20 cellular contexts compared by ENCODE assay signal in genomic region chr14:63483315-63483714, GRCh38. TPM values are rescaled to one million over a fixed set of nuclear protein-coding genes. Genes with fewer than 3 reads are reported as not detected.
DNase-seq lines count a peak whose midpoint lies in the region; ATAC-seq, FAIRE-seq and TF ChIP-seq lines count a peak whose summit lies in the region.
"Had no signal": no experiment of that assay in that cellular context is flagged by ENCODE, and none has a peak within 500 bp of the region (broad histone marks: within the 10 kb centered on the region; RNA-seq: fewer than 3 reads in every experiment).

No MANE protein-coding gene starts in this region.

- no peak overlapping the region for H3K9ac ChIP-seq in H9 (ENCODE audit: extremely low read depth, insufficient read length, low read length)

- H2BK5ac ChIP-seq in H9 (ENCODE audit: insufficient read length, low read length): no peak overlapping the region

- no peak overlapping the region for H2BK12ac ChIP-seq in H9 (ENCODE audit: insufficient read length, low read depth, low read length)

- no peaks in the 10 kb centered on the region for H3K9me3 Mint-ChIP-seq in CD4-positive, CD25-positive, alpha-beta regulatory T cell
- no peaks in the 10 kb centered on the region for H3K9me3 Mint-ChIP-seq in H9
- H3K9me3 Mint-ChIP-seq in central memory CD8-positive, alpha-beta T cell: no peaks in the 10 kb centered on the region
- H3K9me3 Mint-ChIP-seq in naive thymus-derived CD4-positive, alpha-beta T cell: no peaks in the 10 kb centered on the region
- H3K9me3 Mint-ChIP-seq: activated T-helper 2 cell treated with anti-CD3 and anti-CD28 coated beads, Interferon-gamma antibody, Interleukin-2, Interleukin-4, amounts not matched to agents 10 μg/mL and 5 μg/mL and 100 μg/mL, durations not matched to agents 14 hours and 24 hours and 36 hours; dendritic cell treated with granulocyte-macrophage colony-stimulating factor and Interleukin-4, amounts not matched to agents 40 ng/mL and 50 ng/mL, for 4 days had no signal

- H3K56ac ChIP-seq in H9 (ENCODE audit: insufficient read length, low read depth, low read length): no peak overlapping the region

- no peak for TF ChIP-seq CTCF in H9 (conservative IDR thresholded peaks at IDR 0.05)

- no peaks in the 10 kb centered on the region for H3K9me3 ChIP-seq in CD4-positive, CD25-positive, alpha-beta regulatory T cell (ENCODE audit: control insufficient read depth in 2 of 2, low read length in 2 of 2)
- H3K9me3 ChIP-seq in H9 (ENCODE audit: control insufficient read depth, low read depth, low read length): no peaks in the 10 kb centered on the region
- H3K9me3 ChIP-seq in naive thymus-derived CD4-positive, alpha-beta T cell (ENCODE audit: control insufficient read depth in 2 of 3, low read length in 3 of 3): no peaks in the 10 kb centered on the region
- H3K9me3 ChIP-seq: mucosa of descending colon, thyroid gland had no signal

- H3K14ac ChIP-seq in H9 (ENCODE audit: insufficient read depth, low read length): no peak overlapping the region

- no peak overlapping the region for H3K18ac ChIP-seq in H9 (ENCODE audit: insufficient read length, low read depth, low read length)

- peaks cover 11% of the 10 kb centered on the region; the same call in 1 of the 2 replicates for H3K79me2 ChIP-seq in H9 (ENCODE audit: insufficient read depth, low read length)

- no peak overlapping the region for H3T11ph ChIP-seq in H9 (ENCODE audit: low read length)

- H3K23ac ChIP-seq in H9 (ENCODE audit: insufficient read length, low read depth, low read length): no peak overlapping the region

- H4K8ac ChIP-seq in H9 (replicated peaks; ENCODE audit: insufficient read length, low read depth, low read length): no peak overlapping the region

- H3K4me3 ChIP-seq in CD4-positive, CD25-positive, alpha-beta regulatory T cell (ENCODE audit: low read depth, low read length): no peak overlapping the region
- no peak overlapping the region for H3K4me3 ChIP-seq in naive thymus-derived CD4-positive, alpha-beta T cell (ENCODE audit: low read length)
- H3K4me3 ChIP-seq: mucosa of descending colon, PC-9, thyroid gland had no signal

- peaks cover 17% of the 10 kb centered on the region for H3K4me1 ChIP-seq in CD4-positive, CD25-positive, alpha-beta regulatory T cell (ENCODE audit: control insufficient read depth, insufficient read depth, low read length, poor library complexity, severe bottlenecking)
- H3K4me1 ChIP-seq in H9 (ENCODE audit: insufficient read depth, low read length): no peaks in the 10 kb centered on the region; the same call in 1 of the 2 replicates
- H3K4me1 ChIP-seq in naive thymus-derived CD4-positive, alpha-beta T cell (ENCODE audit: control insufficient read depth in 2 of 2, insufficient read depth in 2 of 2, low read length in 2 of 2): peaks cover 0 to 18% of the 10 kb centered on the region in 2 donors

- CTCF ChIA-PET in naive thymus-derived CD4-positive, alpha-beta T cell (lab: Charles Lee): no interaction called here

- H3K27me3 ChIP-seq in CD4-positive, CD25-positive, alpha-beta regulatory T cell (ENCODE audit: control insufficient read depth, insufficient read depth, low read length): no peaks in the 10 kb centered on the region
- no peaks in the 10 kb centered on the region for H3K27me3 ChIP-seq in H9 (ENCODE audit: insufficient read depth, low read length)
- no peaks in the 10 kb centered on the region for H3K27me3 ChIP-seq in naive thymus-derived CD4-positive, alpha-beta T cell (ENCODE audit: control insufficient read depth in 2 of 2, insufficient read depth in 2 of 2, low read length in 2 of 2)
- H3K27me3 ChIP-seq: thyroid gland had no signal

- peaks cover 5% of the 10 kb centered on the region for H3K79me1 ChIP-seq in H9 (ENCODE audit: insufficient read depth, low read depth, low read length, poor library complexity, severe bottlenecking)

- FAIRE-seq in H54 (lab: Jason Lieb, UNC): no peak
- FAIRE-seq: GM18507 had no signal

- no peak overlapping the region for H3K4me3 Mint-ChIP-seq in CD4-positive, CD25-positive, alpha-beta regulatory T cell
- H3K4me3 Mint-ChIP-seq in H9: no peak overlapping the region
- peak overlapping the region; percentile 12 for H3K4me3 Mint-ChIP-seq in central memory CD8-positive, alpha-beta T cell
- peak overlapping the region in 4 of 10 donors; percentile 3 to 55 (median 40) for H3K4me3 Mint-ChIP-seq in naive thymus-derived CD4-positive, alpha-beta T cell
- H3K4me3 Mint-ChIP-seq: dendritic cell treated with granulocyte-macrophage colony-stimulating factor and Interleukin-4, amounts not matched to agents 40 ng/mL and 50 ng/mL, for 4 days had no signal

- H3K27ac Mint-ChIP-seq in CD4-positive, CD25-positive, alpha-beta regulatory T cell: peak overlapping the region in 2 of 3 donors; percentile 33 to 45
- H3K27ac Mint-ChIP-seq in H9: peak overlapping the region; percentile 6 to 89 (median 56); a peak in 5 of 7 replicates
- peak overlapping the region; percentile 78 for H3K27ac Mint-ChIP-seq in central memory CD8-positive, alpha-beta T cell (ENCODE audit: low read depth)
- peak overlapping the region in 5 of 9 donors; percentile 18 to 66 (median 54) for H3K27ac Mint-ChIP-seq in naive thymus-derived CD4-positive, alpha-beta T cell
- H3K27ac Mint-ChIP-seq: activated T-helper 2 cell treated with anti-CD3 and anti-CD28 coated beads, Interferon-gamma antibody, Interleukin-2, Interleukin-4, amounts not matched to agents 10 μg/mL and 5 μg/mL and 100 μg/mL, durations not matched to agents 14 hours and 24 hours and 36 hours; dendritic cell treated with granulocyte-macrophage colony-stimulating factor and Interleukin-4, amounts not matched to agents 40 ng/mL and 50 ng/mL, for 4 days had no signal

- no peak for DNase-seq in CD4-positive, CD25-positive, alpha-beta regulatory T cell
- DNase-seq in H9 (no peak), H54 (ENCODE audit: insufficient read length, low spot score) (no peak), RPMI8226 (no peak)
- no peak for DNase-seq in central memory CD8-positive, alpha-beta T cell (ENCODE audit: low spot score in 2 of 2)
- DNase-seq in naive thymus-derived CD4-positive, alpha-beta T cell: no peak
- DNase-seq in activated CD4-positive, CD25-positive, alpha-beta regulatory T cell (lab: John Stamatoyannopoulos, UW): no peak
- DNase-seq in stimulated activated CD4-positive, alpha-beta T cell treated with anti-CD3 and anti-CD28 coated beads, Interleukin-4, amount 100 ng/mL, for 1 hour: no peak
- DNase-seq: foreskin melanocyte, mucosa of descending colon, NCI-H1105, NCI-H2107, NCI-H82, PC-9, T1000, thyroid gland had no signal

- no peak for TF ChIP-seq POLR2A in H54 (IDR thresholded peaks at IDR 0.05; ENCODE audit: low read depth, low read length)

- H4K91ac ChIP-seq in H9 (ENCODE audit: insufficient read length, low read depth, low read length): no peak overlapping the region

- no peaks in the 10 kb centered on the region for H3K23me2 ChIP-seq in H9 (ENCODE audit: insufficient read length, low read depth, low read length, poor library complexity, severe bottlenecking)

- POLR2A ChIA-PET in naive thymus-derived CD4-positive, alpha-beta T cell (lab: Charles Lee): no interaction called here

- H2BK120ac ChIP-seq in H9 (ENCODE audit: low read depth, low read length, poor library complexity, severe bottlenecking): no peak overlapping the region

- peaks cover 12% of the 10 kb centered on the region for H3K36me3 Mint-ChIP-seq in CD4-positive, CD25-positive, alpha-beta regulatory T cell
- H3K36me3 Mint-ChIP-seq in H9 (ENCODE audit: insufficient read depth in 1 of 3, low read depth in 3 of 3): 0 out of 7 replicates have a peak, but pooled peaks cover 0 to 4% (median 0%) of the 10 kb centered on the region in 3 experiments
- peaks cover 6% of the 10 kb centered on the region for H3K36me3 Mint-ChIP-seq in central memory CD8-positive, alpha-beta T cell (ENCODE audit: insufficient read depth)
- peaks cover 0 to 9% (median 6%) of the 10 kb centered on the region in 5 donors for H3K36me3 Mint-ChIP-seq in naive thymus-derived CD4-positive, alpha-beta T cell

- no peak overlapping the region for H2AFZ ChIP-seq in H9 (ENCODE audit: low read length)
- H2AFZ ChIP-seq: PC-9 had no signal

- ATAC-seq in CD4-positive, CD25-positive, alpha-beta regulatory T cell (ENCODE audit: low read depth in 2 of 2): no peak
- ATAC-seq in central memory CD8-positive, alpha-beta T cell (replicated peaks; ENCODE audit: extremely low read depth, poor library complexity, severe bottlenecking): no peak
- no peak for ATAC-seq in naive thymus-derived CD4-positive, alpha-beta T cell
- ATAC-seq: SK-N-SH treated with all-trans-retinoic acid at 6 μM for 48 hours had no signal

- H3K4me1 Mint-ChIP-seq in CD4-positive, CD25-positive, alpha-beta regulatory T cell: peaks cover 26 to 75% (median 53%) of the 10 kb centered on the region in 4 donors
- peaks cover 22 to 34% of the 10 kb centered on the region in 2 experiments for H3K4me1 Mint-ChIP-seq in H9
- peaks cover 58% of the 10 kb centered on the region for H3K4me1 Mint-ChIP-seq in central memory CD8-positive, alpha-beta T cell
- H3K4me1 Mint-ChIP-seq in naive thymus-derived CD4-positive, alpha-beta T cell: peaks cover 41 to 75% (median 62%) of the 10 kb centered on the region in 7 donors

- no peak overlapping the region for H3K4ac ChIP-seq in H9 (ENCODE audit: low read depth, low read length)

- H3K27me3 Mint-ChIP-seq in CD4-positive, CD25-positive, alpha-beta regulatory T cell: no peaks in the 10 kb centered on the region
- no peaks in the 10 kb centered on the region for H3K27me3 Mint-ChIP-seq in H9 (ENCODE audit: low read depth)
- H3K27me3 Mint-ChIP-seq in central memory CD8-positive, alpha-beta T cell: no peaks in the 10 kb centered on the region
- no peaks in the 10 kb centered on the region for H3K27me3 Mint-ChIP-seq in naive thymus-derived CD4-positive, alpha-beta T cell
- H3K27me3 Mint-ChIP-seq: dendritic cell treated with granulocyte-macrophage colony-stimulating factor and Interleukin-4, amounts not matched to agents 40 ng/mL and 50 ng/mL, for 4 days had no signal

- H3K4me2 ChIP-seq in H9 (ENCODE audit: insufficient read depth, insufficient read length, low read length): no peak overlapping the region
- H3K4me2 ChIP-seq: PC-9 had no signal

- no peak overlapping the region for H4K5ac ChIP-seq in H9 (ENCODE audit: insufficient read length, low read depth, low read length)

- no peaks in the 10 kb centered on the region for H3K36me3 ChIP-seq in CD4-positive, CD25-positive, alpha-beta regulatory T cell (ENCODE audit: control insufficient read depth, insufficient read depth, low read length)
- H3K36me3 ChIP-seq in naive thymus-derived CD4-positive, alpha-beta T cell (ENCODE audit: control insufficient read depth in 2 of 3, insufficient read depth in 3 of 3, low read length in 3 of 3): no peaks in the 10 kb centered on the region
- H3K36me3 ChIP-seq: thyroid gland had no signal

- no peak overlapping the region for H2BK20ac ChIP-seq in H9 (ENCODE audit: low read depth, low read length, poor library complexity, severe bottlenecking)

- H3K27ac ChIP-seq in CD4-positive, CD25-positive, alpha-beta regulatory T cell (ENCODE audit: insufficient read depth, low read length, poor library complexity, severe bottlenecking): no peak overlapping the region
- no peak overlapping the region for H3K27ac ChIP-seq in H9 (ENCODE audit: insufficient read length, low read depth, low read length)
- no peak overlapping the region for H3K27ac ChIP-seq in naive thymus-derived CD4-positive, alpha-beta T cell (ENCODE audit: low read depth, low read length)
- H3K27ac ChIP-seq: PC-9 had no signal

- no CpG with 5 or more reads among the region's 7 CpGs for WGBS in H9 (ENCODE audit: extremely low coverage, insufficient read length, low lambda C conversion rate)

- no peak overlapping the region for H2AK5ac ChIP-seq in H9 (ENCODE audit: insufficient read length, low read length)

- H4K20me1 ChIP-seq in H9 (ENCODE audit: control insufficient read depth, insufficient read depth, insufficient read length): no peaks in the 10 kb centered on the region

- intact Hi-C loops in naive thymus-derived CD4-positive, alpha-beta T cell (cut with micrococcal nuclease): no loop called here

- H2BK15ac ChIP-seq in H9 (ENCODE audit: low read depth, low read length): no peak overlapping the region

RNA-seq across cellular contexts. Expression of gene PPP2R5E, which starts 59.9 kb away (rescaled TPM):
- 50.3 TPM for total RNA-seq in CD4-positive, CD25-positive, alpha-beta regulatory T cell
- polyA plus RNA-seq in CD4-positive, CD25-positive, alpha-beta regulatory T cell: 10 to 100 TPM; 31.2 to 41.3 (median 33.3) TPM
- 63.0 and 65.8 TPM in 2 replicates for total RNA-seq in H9 (2021)
- 10 to 100 TPM; 36.9 to 47.8 (median 37.7) TPM for total RNA-seq in naive thymus-derived CD4-positive, alpha-beta T cell
- 10 to 100 TPM; 29.2 to 36.4 TPM for polyA plus RNA-seq in naive thymus-derived CD4-positive, alpha-beta T cell
